In the genomic region with DNA sequence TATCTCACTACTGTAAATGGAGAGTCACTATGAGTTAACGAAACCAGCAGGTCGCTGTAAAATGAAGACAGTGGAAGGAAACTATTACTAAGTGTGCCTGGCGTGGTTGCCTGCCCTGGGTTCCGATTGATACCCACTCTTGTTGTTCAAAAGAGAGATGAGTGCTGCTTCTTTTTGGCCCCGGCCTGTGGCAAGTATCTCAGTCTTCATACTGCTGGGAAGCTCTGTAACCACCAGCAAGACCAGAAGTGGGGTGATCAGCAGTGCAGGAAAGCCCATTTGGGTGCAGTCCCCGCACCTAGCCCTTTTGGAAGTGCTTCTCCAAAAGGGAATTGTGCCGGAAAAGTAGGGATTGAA, we compare ENCODE assay signal across 16 cellular contexts.
DNase-seq lines count a peak whose midpoint lies in the region; ATAC-seq and TF ChIP-seq lines count a peak whose summit lies in the region.
"Had no signal": no experiment of that assay in that cellular context is flagged by ENCODE, and none has a peak within 500 bp of the region (broad histone marks: within the 10 kb centered on the region; RNA-seq: fewer than 3 reads in every experiment).

No MANE protein-coding gene starts in this region.

- H3K4me3 ChIP-seq in BLaER1 (no peak overlapping the region), gastroesophageal sphincter (no peak overlapping the region)
- H3K4me3 ChIP-seq: esophagus muscularis mucosa, right atrium auricular region had no signal

- DNase-seq in activated CD4-positive, alpha-beta T cell treated with anti-CD3 and anti-CD28 coated beads, Interleukin-2, amount 10 ng/mL, durations not matched to agents 7 days and 5 days: no peak
- DNase-seq in activated naive CD4-positive, alpha-beta T cell treated with anti-CD3 and anti-CD28 coated beads, Interleukin-2, amount 50 U/mL, for 72 hours (ENCODE audit: low spot score in 2 of 2): peak; percentile 53 to 72
- DNase-seq in stimulated activated CD4-positive, alpha-beta T cell treated with anti-CD3 and anti-CD28 coated beads, Interleukin-15, amount 100 ng/mL, for 24 hours: peak; percentile 72
- no peak for DNase-seq in EL
- DNase-seq: hypothalamus, left ventricle myocardium superior, NCI-H187, NCI-H774, T-helper 9 cell, trophoblast cell had no signal

- peaks cover 51% of the 10 kb centered on the region for H3K36me3 Mint-ChIP-seq in activated CD4-positive, alpha-beta T cell treated with anti-CD3 and anti-CD28 coated beads, Interleukin-2, amount 10 ng/mL, durations not matched to agents 7 days and 5 days (ENCODE audit: low read depth)
- peaks cover 6 to 24% of the 10 kb centered on the region in 2 donors for H3K36me3 Mint-ChIP-seq in activated naive CD4-positive, alpha-beta T cell treated with anti-CD3 and anti-CD28 coated beads, Interleukin-2, amount 50 U/mL, for 72 hours

- H3K27me3 ChIP-seq in BLaER1 (no peaks in the 10 kb centered on the region), gastroesophageal sphincter (no peaks in the 10 kb centered on the region)
- H3K27me3 ChIP-seq: esophagus muscularis mucosa, right atrium auricular region had no signal

- H3K4me2 ChIP-seq in BLaER1: peak overlapping the region; percentile 73

- no peak overlapping the region for H3K27ac ChIP-seq in BLaER1
- no peak overlapping the region for H3K27ac ChIP-seq in gastroesophageal sphincter
- H3K27ac ChIP-seq: esophagus muscularis mucosa, right atrium auricular region had no signal

- H3K4me3 Mint-ChIP-seq in activated CD4-positive, alpha-beta T cell treated with anti-CD3 and anti-CD28 coated beads, Interleukin-2, amount 10 ng/mL, durations not matched to agents 7 days and 5 days: peak overlapping the region; percentile 63

- peaks cover 29% of the 10 kb centered on the region; the same call in 1 of the 2 replicates for H3K36me3 ChIP-seq in BLaER1
- peaks cover 0 to 64% of the 10 kb centered on the region in 2 donors for H3K36me3 ChIP-seq in gastroesophageal sphincter

- 90 to 100% methylated on average over 2 to 3 of the region's 7 CpGs for WGBS in gastroesophageal sphincter (ENCODE audit: low coverage in 1 of 2), 2 donors

- peaks cover 70% of the 10 kb centered on the region for H3K4me1 Mint-ChIP-seq in activated CD4-positive, alpha-beta T cell treated with anti-CD3 and anti-CD28 coated beads, Interleukin-2, amount 10 ng/mL, durations not matched to agents 7 days and 5 days

- no peaks in the 10 kb centered on the region; the same call in 1 of the 2 replicates for H3K9me3 ChIP-seq in BLaER1
- H3K9me3 ChIP-seq in gastroesophageal sphincter: no peaks in the 10 kb centered on the region
- H3K9me3 ChIP-seq: esophagus muscularis mucosa, right atrium auricular region had no signal

- TF ChIP-seq CTCF in gastroesophageal sphincter (IDR thresholded peaks at IDR 0.05): no peak

- H3K9me3 Mint-ChIP-seq in activated CD4-positive, alpha-beta T cell treated with anti-CD3 and anti-CD28 coated beads, Interleukin-2, amount 10 ng/mL, durations not matched to agents 7 days and 5 days: peaks cover 12% of the 10 kb centered on the region
- peaks cover 4 to 5% of the 10 kb centered on the region in 2 donors for H3K9me3 Mint-ChIP-seq in activated naive CD4-positive, alpha-beta T cell treated with anti-CD3 and anti-CD28 coated beads, Interleukin-2, amount 50 U/mL, for 72 hours

- no peaks in the 10 kb centered on the region for H3K27me3 Mint-ChIP-seq in activated CD4-positive, alpha-beta T cell treated with anti-CD3 and anti-CD28 coated beads, Interleukin-2, amount 10 ng/mL, durations not matched to agents 7 days and 5 days

- peak overlapping the region; percentile 97 for H3K27ac Mint-ChIP-seq in activated CD4-positive, alpha-beta T cell treated with anti-CD3 and anti-CD28 coated beads, Interleukin-2, amount 10 ng/mL, durations not matched to agents 7 days and 5 days
- peak overlapping the region; percentile 96 to 98 for H3K27ac Mint-ChIP-seq in activated naive CD4-positive, alpha-beta T cell treated with anti-CD3 and anti-CD28 coated beads, Interleukin-2, amount 50 U/mL, for 72 hours

- no peak for TF ChIP-seq EP300 in gastroesophageal sphincter (IDR thresholded peaks at IDR 0.05)

- CTCF ChIA-PET in activated CD4-positive, alpha-beta T cell treated with anti-CD3 and anti-CD28 coated beads, Interleukin-2, amount 10 ng/mL, durations not matched to agents 7 days and 5 days (lab: Charles Lee): interaction anchor here (0.6 to 4.6 kb wide), 4 partner anchors 13 to 606 kb away, joined by 3 to 24 read pairs (median 4); no protein-coding TSS in a partner anchor

- H3K4me1 ChIP-seq in BLaER1 (peaks cover 54% of the 10 kb centered on the region), gastroesophageal sphincter (no peaks in the 10 kb centered on the region)
- H3K4me1 ChIP-seq: right atrium auricular region had no signal

- POLR2A ChIA-PET in activated CD4-positive, alpha-beta T cell treated with anti-CD3 and anti-CD28 coated beads, Interleukin-2, amount 10 ng/mL, durations not matched to agents 7 days and 5 days (lab: Charles Lee): no interaction called here

- no peak overlapping the region; the same call in 1 of the 2 replicates for H3K9ac ChIP-seq in BLaER1

- peak; percentile 77 to 80 for ATAC-seq in activated naive CD4-positive, alpha-beta T cell treated with anti-CD3 and anti-CD28 coated beads, Interleukin-2, amount 50 U/mL, for 72 hours
- ATAC-seq in HG02973 (IDR thresholded peaks at IDR 0.05; ENCODE audit: unreplicated experiment) (no peak), gastroesophageal sphincter (no peak), HG03097 (IDR thresholded peaks at IDR 0.05; ENCODE audit: low FRiP score, unreplicated experiment) (no peak)
- ATAC-seq: left ventricle myocardium superior had no signal

- TF ChIP-seq POLR2A in gastroesophageal sphincter (IDR thresholded peaks at IDR 0.05): no peak

- H4K20me1 ChIP-seq in BLaER1: no peaks in the 10 kb centered on the region

Comparison
In these comparisons a context has a peak if more than half of its experiments do, and no peak if none do; other contexts are left out.
1. DNase-seq: peak in activated naive CD4-positive, alpha-beta T cell treated with anti-CD3 and anti-CD28 coated beads, Interleukin-2, amount 50 U/mL, for 72 hours (2 of 2) and stimulated activated CD4-positive, alpha-beta T cell treated with anti-CD3 and anti-CD28 coated beads, Interleukin-15, amount 100 ng/mL, for 24 hours (single experiment); none in activated CD4-positive, alpha-beta T cell treated with anti-CD3 and anti-CD28 coated beads, Interleukin-2, amount 10 ng/mL, durations not matched to agents 7 days and 5 days (single experiment) and EL (single experiment).
2. ATAC-seq: peak in activated naive CD4-positive, alpha-beta T cell treated with anti-CD3 and anti-CD28 coated beads, Interleukin-2, amount 50 U/mL, for 72 hours (2 of 2); none in HG02973 (single experiment), gastroesophageal sphincter (single experiment) and HG03097 (single experiment).